In genomic region chr13:97257800-97258799, GRCh38 we compare ENCODE assay signal across 8 cellular contexts. TPM values are rescaled to one million over a fixed set of nuclear protein-coding genes. Genes with fewer than 3 reads are reported as not detected.
DNase-seq lines count a peak whose midpoint lies in the region; ATAC-seq and TF ChIP-seq lines count a peak whose summit lies in the region.

No MANE protein-coding gene starts in this region.

- H3K4me3 ChIP-seq in cardiac muscle cell = no peak overlapping the region
- peak overlapping the region in 1 of 3 donors; percentile 42 for H3K4me3 ChIP-seq in skeletal muscle tissue (ENCODE audit: low read length in 3 of 3)

- DNase-seq in GM03348 (ENCODE audit: low spot score) (peak; percentile 71), cardiac muscle cell (ENCODE audit: low read depth in 1 of 2, low spot score in 1 of 2) (peak in 1 of 2 donors; percentile 96), globus pallidus (ENCODE audit: low spot score) (no peak), NCI-H524 (lab: John Stamatoyannopoulos, UW) (no peak)

- peak; percentile 39 for TF ChIP-seq CTCF in cardiac muscle cell (IDR thresholded peaks at IDR 0.05; ENCODE audit: low read depth, low read length)

- H3K4me1 Mint-ChIP-seq in activated T-helper 17 cell treated with anti-CD3 and anti-CD28 coated beads, Interleukin-2, amount 50 U/mL, for 72 hours = peaks cover 77% of the 10 kb centered on the region

- H3K27ac ChIP-seq in cardiac muscle cell (peak overlapping the region; percentile 74), skeletal muscle tissue (ENCODE audit: low read depth, low read length) (peak overlapping the region; percentile 69)

- H3K4me3 Mint-ChIP-seq in activated T-helper 17 cell treated with anti-CD3 and anti-CD28 coated beads, Interleukin-2, amount 50 U/mL, for 72 hours = peak overlapping the region; percentile 63

- H3K4me1 ChIP-seq in cardiac muscle cell (ENCODE audit: low read depth) (peaks cover 29% of the 10 kb centered on the region), skeletal muscle tissue (ENCODE audit: control insufficient read depth in 3 of 3, insufficient read depth in 3 of 3, low read length in 3 of 3) (peaks cover 75 to 80% (median 77%) of the 10 kb centered on the region in 3 donors)

- H3K36me3 ChIP-seq in cardiac muscle cell = no peaks in the 10 kb centered on the region
- no peaks in the 10 kb centered on the region for H3K36me3 ChIP-seq in skeletal muscle tissue (ENCODE audit: control insufficient read depth in 3 of 3, insufficient read depth in 3 of 3, low read length in 3 of 3)

- H3K9me3 ChIP-seq in cardiac muscle cell (ENCODE audit: low read depth) (no peaks in the 10 kb centered on the region), skeletal muscle tissue (ENCODE audit: control insufficient read depth in 3 of 3, low read length in 3 of 3) (no peaks in the 10 kb centered on the region)

- no peaks in the 10 kb centered on the region for H3K27me3 Mint-ChIP-seq in activated T-helper 17 cell treated with anti-CD3 and anti-CD28 coated beads, Interleukin-2, amount 50 U/mL, for 72 hours

- H3K9ac ChIP-seq in skeletal muscle tissue (ENCODE audit: low read depth in 1 of 3, low read length in 3 of 3) = peak overlapping the region in 2 of 3 donors; percentile 17 to 26

- ATAC-seq in GM21367 (IDR thresholded peaks at IDR 0.05; ENCODE audit: unreplicated experiment) = peak; percentile 57
- peak; percentile 72 for ATAC-seq in HG03469 (IDR thresholded peaks at IDR 0.05; ENCODE audit: unreplicated experiment)
- ATAC-seq in activated T-helper 17 cell treated with anti-CD3 and anti-CD28 coated beads, Interleukin-2, amount 50 U/mL, for 72 hours (replicated peaks) = peak; percentile 58

- peak overlapping the region; percentile 89 for H3K27ac Mint-ChIP-seq in activated T-helper 17 cell treated with anti-CD3 and anti-CD28 coated beads, Interleukin-2, amount 50 U/mL, for 72 hours

- H3K9me3 Mint-ChIP-seq in activated T-helper 17 cell treated with anti-CD3 and anti-CD28 coated beads, Interleukin-2, amount 50 U/mL, for 72 hours = no peaks in the 10 kb centered on the region

- peaks cover 16% of the 10 kb centered on the region for H3K36me3 Mint-ChIP-seq in activated T-helper 17 cell treated with anti-CD3 and anti-CD28 coated beads, Interleukin-2, amount 50 U/mL, for 72 hours (ENCODE audit: low read depth)

- H3K27me3 ChIP-seq in cardiac muscle cell = no peaks in the 10 kb centered on the region
- H3K27me3 ChIP-seq in skeletal muscle tissue (ENCODE audit: control insufficient read depth in 3 of 3, insufficient read depth in 3 of 3, low read length in 3 of 3) = no peaks in the 10 kb centered on the region

RNA-seq across cellular contexts. Expression of gene MBNL2, which starts 36.0 kb away (rescaled TPM):
- total RNA-seq in activated T-helper 17 cell treated with anti-CD3 and anti-CD28 coated beads, Interleukin-2, amount 50 U/mL, for 72 hours = 10 to 100 TPM; 13.4 to 27.2 TPM
- total RNA-seq in cardiac muscle cell (16.9 and 27.8 TPM in 2 replicates), skeletal muscle tissue (30.3 TPM)
- polyA plus RNA-seq in cardiac muscle cell = 15.2 and 31.2 TPM in 2 replicates
